In the genomic region with DNA sequence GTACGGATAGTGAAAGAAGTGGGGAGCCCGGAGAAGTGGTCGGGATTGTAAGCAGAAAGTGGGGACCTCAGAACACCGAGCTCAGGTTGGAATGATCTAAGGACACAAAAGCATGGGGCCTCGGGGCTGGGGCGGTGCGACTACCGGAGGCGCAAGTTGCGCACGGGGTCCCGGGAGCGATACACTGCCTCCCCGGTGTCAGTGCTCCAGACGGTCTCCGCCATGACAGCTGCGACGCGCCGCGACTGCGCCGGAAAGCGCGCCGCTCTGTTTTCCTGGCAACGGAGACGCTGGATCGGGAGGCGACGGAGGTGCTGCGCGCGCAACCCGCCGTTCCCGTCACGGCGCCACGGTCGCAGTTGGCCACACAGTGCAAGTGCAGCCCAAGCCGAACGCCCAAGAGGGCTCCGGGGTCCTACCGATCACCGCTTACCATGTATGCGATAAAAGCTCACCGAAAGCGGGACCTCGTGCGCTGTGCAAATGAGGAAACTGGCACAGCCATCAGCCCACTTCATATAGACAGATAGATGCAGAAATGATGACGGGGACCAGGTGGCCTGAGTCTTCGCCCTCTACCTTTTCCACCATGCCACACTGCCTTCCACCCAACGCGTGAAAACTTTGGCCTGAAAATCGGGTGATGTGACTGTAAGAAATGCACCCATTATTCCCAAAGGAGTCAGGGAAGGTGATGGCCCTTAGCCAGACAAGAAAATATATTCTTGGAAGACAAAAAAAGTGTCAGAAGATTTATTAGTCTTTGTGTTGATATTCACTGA, we compare ENCODE assay signal across 8 cellular contexts. TPM values are rescaled to one million over a fixed set of nuclear protein-coding genes. Genes with fewer than 3 reads are reported as not detected.
DNase-seq lines count a peak whose midpoint lies in the region; ATAC-seq and FAIRE-seq lines count a peak whose summit lies in the region.

A gene (minus strand): TSS at position 249 of the 782 bp plus-strand sequence. CDS start 25 bp downstream, at position 224.

- H3K4me2 ChIP-seq in GM23248 (ENCODE audit: unreplicated experiment), result peak within 1 kb of the TSS; percentile 96

- peak within 1 kb of the TSS; percentile 92 to 98 (median 97) for H3K27ac Mint-ChIP-seq in naive thymus-derived CD4-positive, alpha-beta T cell
- peak within 1 kb of the TSS; percentile 80 for H3K27ac Mint-ChIP-seq in stimulated activated memory B cell treated with anti-CD40 and anti-IgM and Interleukin-4, amounts not matched to agents 10 μg/mL and 1 μg/mL and 100 μg/mL, for 72 hours

- FAIRE-seq in RCC 7860 (lab: Jason Lieb, UNC), result peak; percentile 24

- POLR2A ChIA-PET in naive thymus-derived CD4-positive, alpha-beta T cell (lab: Charles Lee), result interaction anchor here (0.8 to 1.9 kb wide), 4 partner anchors 19 to 370 kb away, joined by 4 to 7 read pairs (median 5); a partner anchor contains a TSS

- peak within 1 kb of the TSS; percentile 42 for H3K27ac ChIP-seq in GM23248
- peak within 1 kb of the TSS; percentile 77 for H3K27ac ChIP-seq in naive thymus-derived CD4-positive, alpha-beta T cell (ENCODE audit: low read depth, low read length)

- peak within 1 kb of the TSS; percentile 99 for H2AFZ ChIP-seq in GM23248

- WGBS in GM23248 (ENCODE audit: low coverage in 1 of 2, low lambda C conversion rate in 2 of 2, missing lambda C conversion rate in 2 of 2), 2 experiments, result 2 to 3% methylated on average over 47 to 54 of the region's 56 CpGs

- H3K27me3 Mint-ChIP-seq in naive thymus-derived CD4-positive, alpha-beta T cell, result peaks cover 0 to 18% (median 0%) of the 10 kb centered on the region in 5 donors
- H3K27me3 Mint-ChIP-seq in stimulated activated memory B cell treated with anti-CD40 and anti-IgM and Interleukin-4, amounts not matched to agents 10 μg/mL and 1 μg/mL and 100 μg/mL, for 72 hours, result no peaks in the 10 kb centered on the region

- no peaks in the 10 kb centered on the region for H3K36me3 ChIP-seq in GM23248 (ENCODE audit: low read depth)
- H3K36me3 ChIP-seq in naive thymus-derived CD4-positive, alpha-beta T cell (ENCODE audit: control insufficient read depth in 2 of 3, insufficient read depth in 3 of 3, low read length in 3 of 3), result peaks cover 0 to 18% (median 0%) of the 10 kb centered on the region in 3 experiments

- H3K4me3 Mint-ChIP-seq in naive thymus-derived CD4-positive, alpha-beta T cell, result peak within 1 kb of the TSS; percentile 86 to 96 (median 94)
- peak within 1 kb of the TSS; percentile 85 for H3K4me3 Mint-ChIP-seq in stimulated activated memory B cell treated with anti-CD40 and anti-IgM and Interleukin-4, amounts not matched to agents 10 μg/mL and 1 μg/mL and 100 μg/mL, for 72 hours

- H3K27me3 ChIP-seq in GM23248 (replicated peaks; ENCODE audit: insufficient read depth), result no peaks in the 10 kb centered on the region
- no peaks in the 10 kb centered on the region for H3K27me3 ChIP-seq in naive thymus-derived CD4-positive, alpha-beta T cell (ENCODE audit: control insufficient read depth in 2 of 2, insufficient read depth in 2 of 2, low read length in 2 of 2)

- H3K9me3 Mint-ChIP-seq in naive thymus-derived CD4-positive, alpha-beta T cell, result no peaks in the 10 kb centered on the region
- no peaks in the 10 kb centered on the region for H3K9me3 Mint-ChIP-seq in stimulated activated memory B cell treated with anti-CD40 and anti-IgM and Interleukin-4, amounts not matched to agents 10 μg/mL and 1 μg/mL and 100 μg/mL, for 72 hours

- peaks cover 12% of the 10 kb centered on the region for H3K4me1 ChIP-seq in GM23248 (ENCODE audit: insufficient read depth)
- H3K4me1 ChIP-seq in naive thymus-derived CD4-positive, alpha-beta T cell (ENCODE audit: control insufficient read depth in 2 of 2, insufficient read depth in 2 of 2, low read length in 2 of 2), result peaks cover 8 to 9% of the 10 kb centered on the region in 2 donors

- no peaks in the 10 kb centered on the region for H3K79me2 ChIP-seq in GM23248 (ENCODE audit: insufficient read depth)

- ATAC-seq in naive thymus-derived CD4-positive, alpha-beta T cell, result peak; percentile 98
- ATAC-seq in stimulated activated memory B cell treated with anti-CD40 and anti-IgM and Interleukin-4, amounts not matched to agents 10 μg/mL and 1 μg/mL and 100 μg/mL, for 72 hours, result peak; percentile 99

- H3K4me1 Mint-ChIP-seq in naive thymus-derived CD4-positive, alpha-beta T cell, result peaks cover 7 to 33% (median 23%) of the 10 kb centered on the region in 7 donors
- peaks cover 23% of the 10 kb centered on the region for H3K4me1 Mint-ChIP-seq in stimulated activated memory B cell treated with anti-CD40 and anti-IgM and Interleukin-4, amounts not matched to agents 10 μg/mL and 1 μg/mL and 100 μg/mL, for 72 hours

- peaks cover 0 to 9% (median 0%) of the 10 kb centered on the region in 5 donors for H3K36me3 Mint-ChIP-seq in naive thymus-derived CD4-positive, alpha-beta T cell
- H3K36me3 Mint-ChIP-seq in stimulated activated memory B cell treated with anti-CD40 and anti-IgM and Interleukin-4, amounts not matched to agents 10 μg/mL and 1 μg/mL and 100 μg/mL, for 72 hours, result no peaks in the 10 kb centered on the region

- peak within 1 kb of the TSS; percentile 86 for H3K4me3 ChIP-seq in GM23248
- H3K4me3 ChIP-seq in naive thymus-derived CD4-positive, alpha-beta T cell (ENCODE audit: low read length), result peak within 1 kb of the TSS; percentile 68

- in situ Hi-C loops in GM23248 (cut with MboI), result no loop called here

- DNase-seq in EL (peak; percentile 89), GM23248 (peak; percentile 97), Kasumi-1 (lab: John Stamatoyannopoulos, UW) (peak; percentile 93 to 94), RCC 7860 (ENCODE audit: low spot score) (peak; percentile 82), activated T-helper 1 cell treated with Interleukin-2 at 50 U/mL for 16 hours (ENCODE audit: low read depth) (peak; percentile 94), fibroblast of gingiva (ENCODE audit: low read depth) (peak; percentile 89)
- DNase-seq in naive thymus-derived CD4-positive, alpha-beta T cell, result peak; percentile 90 to 96 (median 94)

- peaks cover 4% of the 10 kb centered on the region; the same call in 1 of the 2 replicates for H3F3A ChIP-seq in GM23248 (ENCODE audit: insufficient read depth)

- no peaks in the 10 kb centered on the region for H3K9me3 ChIP-seq in GM23248 (ENCODE audit: low read depth)
- no peaks in the 10 kb centered on the region for H3K9me3 ChIP-seq in naive thymus-derived CD4-positive, alpha-beta T cell (ENCODE audit: control insufficient read depth in 2 of 3, low read length in 3 of 3)

- no peaks in the 10 kb centered on the region for H3K9me2 ChIP-seq in GM23248 (ENCODE audit: insufficient read depth)

- intact Hi-C loops in naive thymus-derived CD4-positive, alpha-beta T cell (cut with micrococcal nuclease), result loop anchor here (1.0 to 5.0 kb wide), 18 partner anchors 19 to 1132 kb away; a partner anchor contains a TSS

- H4K20me1 ChIP-seq in GM23248 (ENCODE audit: insufficient read depth), result no peaks in the 10 kb centered on the region

- CTCF ChIA-PET in naive thymus-derived CD4-positive, alpha-beta T cell (lab: Charles Lee), result interaction anchor here (0.6 to 1.0 kb wide), 2 partner anchors 20 to 97 kb away, joined by 3 to 4 read pairs; no protein-coding TSS in a partner anchor

- H3K9ac ChIP-seq in GM23248, result peak within 1 kb of the TSS; percentile 84

RNA-seq across cellular contexts. Expression of the gene that starts here (rescaled TPM):
- total RNA-seq in GM23248 (2014; rRNA removed; shearing (Covaris generic)), result 10.2 and 15.3 TPM in 2 replicates
- polyA plus RNA-seq in GM23248 (2016; fragmentation: Nextera tagmentation; extraction: Ambion mirVana), result 14.1 and 15.7 TPM in 2 replicates
- total RNA-seq in naive thymus-derived CD4-positive, alpha-beta T cell, result 10 to 100 TPM in 4 of 5 experiments, 1 to 10 TPM in 1; 10.0 to 29.1 (median 19.7) TPM
- polyA plus RNA-seq in naive thymus-derived CD4-positive, alpha-beta T cell, result 10 to 100 TPM; 13.5 to 14.5 TPM

Comparison
In these comparisons a context has a peak if more than half of its experiments do, and no peak if none do; other contexts are left out.
1. Peak in every context shown above with its lines: DNase-seq, ATAC-seq, H3K4me3 ChIP-seq and H3K27ac ChIP-seq.